Comparison of ENCODE assay signal across 13 cellular contexts in genomic region chr15:59244337-59244736, GRCh38. TPM values are rescaled to one million over a fixed set of nuclear protein-coding genes. Genes with fewer than 3 reads are reported as not detected.
DNase-seq lines count a peak whose midpoint lies in the region; ATAC-seq and TF ChIP-seq lines count a peak whose summit lies in the region.
"Had no signal": no experiment of that assay in that cellular context is flagged by ENCODE, and none has a peak within 500 bp of the region (broad histone marks: within the 10 kb centered on the region; RNA-seq: fewer than 3 reads in every experiment).

No MANE protein-coding gene starts in this region.

- no peak overlapping the region for H3K4me3 Mint-ChIP-seq in type B pancreatic cell
- H3K4me3 Mint-ChIP-seq: activated naive CD4-positive, alpha-beta T cell treated with anti-CD3 and anti-CD28 coated beads for 36 hours; T-helper 1 cell treated with Interleukin-12 subunit alpha and Interleukin-12 subunit beta and Interleukin-4 antibody, amounts not matched to agents 30 μg/mL and 1 μg/mL, for 36 hours had no signal

- no peak overlapping the region for H3K9ac ChIP-seq in mesenchymal stem cell (ENCODE audit: low read length)

- TF ChIP-seq CTCF in type B pancreatic cell (conservative IDR thresholded peaks at IDR 0.05) = no peak

- peak overlapping the region; percentile 96 for H3K27ac ChIP-seq in mesenchymal stem cell (ENCODE audit: low read length, poor library complexity, severe bottlenecking)
- H3K27ac ChIP-seq: vagina had no signal

- no peaks in the 10 kb centered on the region for H3K4me1 Mint-ChIP-seq in type B pancreatic cell (ENCODE audit: unreplicated experiment)

- no peak overlapping the region for H3K23ac ChIP-seq in mesenchymal stem cell (ENCODE audit: low read length in 2 of 2)

- no peak overlapping the region for H2BK15ac ChIP-seq in mesenchymal stem cell (ENCODE audit: low read depth, poor library complexity, severe bottlenecking)

- no peak overlapping the region for H2AFZ ChIP-seq in mesenchymal stem cell (ENCODE audit: low read depth, low read length)

- DNase-seq in mesenchymal stem cell (no peak), type B pancreatic cell (ENCODE audit: extremely low spot score, unreplicated experiment) (no peak), DMS 273 (lab: John Stamatoyannopoulos, UW; ENCODE audit: unreplicated experiment) (no peak)
- no peak for DNase-seq in stimulated activated naive CD4-positive, alpha-beta T cell treated with Interleukin-2 at 50 U/mL for 16 hours (lab: John Stamatoyannopoulos, UW)
- no peak for DNase-seq in stimulated activated CD4-positive, alpha-beta T cell treated with anti-CD3 and anti-CD28 coated beads, Interleukin-2, amount 100 ng/mL, for 48 hours
- DNase-seq: activated naive CD4-positive, alpha-beta T cell treated with anti-CD3 and anti-CD28 coated beads for 36 hours; nucleus accumbens; stimulated activated CD4-positive, alpha-beta T cell treated with anti-CD3 and anti-CD28 coated beads, Interleukin-4, amount 100 ng/mL, for 24 hours had no signal

- H4K8ac ChIP-seq in mesenchymal stem cell (ENCODE audit: low read length) = no peak overlapping the region

- H2BK5ac ChIP-seq in mesenchymal stem cell (ENCODE audit: low read depth, low read length, poor library complexity, severe bottlenecking) = peak overlapping the region; percentile 22

- H3K27me3 ChIP-seq in mesenchymal stem cell (ENCODE audit: control insufficient read depth in 1 of 2, insufficient read depth in 1 of 2, low read length in 2 of 2) = no peaks in the 10 kb centered on the region
- H3K27me3 ChIP-seq: vagina had no signal

- H3K4me2 ChIP-seq in mesenchymal stem cell (ENCODE audit: low read length, poor library complexity, severe bottlenecking) = no peak overlapping the region

- peak; percentile 85 for ATAC-seq in GM18861 (IDR thresholded peaks at IDR 0.05; ENCODE audit: unreplicated experiment)
- peak; percentile 58 for ATAC-seq in GM21528 (IDR thresholded peaks at IDR 0.05; ENCODE audit: low FRiP score, unreplicated experiment)
- ATAC-seq in HG03175 (IDR thresholded peaks at IDR 0.05; ENCODE audit: unreplicated experiment) = peak; percentile 94

- 100% methylated on average over 3 of the region's 3 CpGs for WGBS in mesenchymal stem cell

- H2BK12ac ChIP-seq in mesenchymal stem cell (ENCODE audit: low read length in 2 of 2) = no peak overlapping the region

- H2BK120ac ChIP-seq in mesenchymal stem cell (ENCODE audit: low read depth, low read length) = no peak overlapping the region

- H3K27me3 Mint-ChIP-seq in type B pancreatic cell = no peaks in the 10 kb centered on the region

- H3K4me3 ChIP-seq in mesenchymal stem cell (ENCODE audit: insufficient read depth in 1 of 2, low read depth in 1 of 2, low read length in 2 of 2) = no peak overlapping the region
- H3K4me3 ChIP-seq: vagina had no signal

- no peaks in the 10 kb centered on the region for H3K9me3 ChIP-seq in mesenchymal stem cell (ENCODE audit: control insufficient read depth, low read length)
- H3K9me3 ChIP-seq: vagina had no signal

- H3K18ac ChIP-seq in mesenchymal stem cell (ENCODE audit: low read depth in 1 of 2, low read length in 2 of 2) = no peak overlapping the region

- peaks cover 0 to 82% of the 10 kb centered on the region in 2 experiments for H3K36me3 ChIP-seq in mesenchymal stem cell (ENCODE audit: control insufficient read depth in 1 of 2, insufficient read depth in 2 of 2, low read depth in 1 of 2, low read length in 2 of 2)
- H3K36me3 ChIP-seq: vagina had no signal

- H3K27ac Mint-ChIP-seq in type B pancreatic cell = no peak overlapping the region
- H3K27ac Mint-ChIP-seq: activated naive CD4-positive, alpha-beta T cell treated with anti-CD3 and anti-CD28 coated beads for 36 hours; T-helper 1 cell treated with Interleukin-12 subunit alpha and Interleukin-12 subunit beta and Interleukin-4 antibody, amounts not matched to agents 30 μg/mL and 1 μg/mL, for 36 hours had no signal

- peaks cover 8% of the 10 kb centered on the region for H3K4me1 ChIP-seq in mesenchymal stem cell (ENCODE audit: control insufficient read depth, insufficient read depth, low read depth, low read length)

- peak overlapping the region; percentile 79 for H2AK5ac ChIP-seq in mesenchymal stem cell (ENCODE audit: low read length, severe bottlenecking)

- no peak overlapping the region for H4K91ac ChIP-seq in mesenchymal stem cell (ENCODE audit: low read length)

- H3K79me1 ChIP-seq in mesenchymal stem cell (replicated peaks; ENCODE audit: low read length, poor library complexity, severe bottlenecking) = peaks cover 29% of the 10 kb centered on the region

- no peaks in the 10 kb centered on the region for H3K9me3 Mint-ChIP-seq in type B pancreatic cell
- H3K9me3 Mint-ChIP-seq: activated naive CD4-positive, alpha-beta T cell treated with anti-CD3 and anti-CD28 coated beads for 36 hours; T-helper 1 cell treated with Interleukin-12 subunit alpha and Interleukin-12 subunit beta and Interleukin-4 antibody, amounts not matched to agents 30 μg/mL and 1 μg/mL, for 36 hours had no signal

- H3K14ac ChIP-seq in mesenchymal stem cell (ENCODE audit: low read length in 2 of 2) = no peak overlapping the region

- no peak overlapping the region for H3K4ac ChIP-seq in mesenchymal stem cell (ENCODE audit: low read depth in 1 of 2, low read length in 2 of 2)

- no peaks in the 10 kb centered on the region for H3K36me3 Mint-ChIP-seq in type B pancreatic cell

RNA-seq across cellular contexts. Expression of gene LDHAL6B, which starts 37.7 kb away (rescaled TPM):
- polyA plus RNA-seq in mesenchymal stem cell (2013, experiment 1 of 2) = not detected
- polyA plus RNA-seq in mesenchymal stem cell (2013, experiment 2 of 2) = not detected
- total RNA-seq in type B pancreatic cell (ENCODE audit: low replicate concordance) = not detected in 2 replicates
- total RNA-seq: activated naive CD4-positive, alpha-beta T cell treated with anti-CD3 and anti-CD28 coated beads for 36 hours; vagina had no signal
